Comparison of ENCODE assay signal across 1 cellular context in genomic region chr20:37393196-37393862, GRCh38.
TF ChIP-seq lines count a peak whose summit lies in the region.

No MANE protein-coding gene starts in this region.

TF ChIP-seq in liver, 16 proteins besides CTCF, POLR2A, EP300 and RAD21 (continued from another document):
- TF ChIP-seq, protein P1, sequence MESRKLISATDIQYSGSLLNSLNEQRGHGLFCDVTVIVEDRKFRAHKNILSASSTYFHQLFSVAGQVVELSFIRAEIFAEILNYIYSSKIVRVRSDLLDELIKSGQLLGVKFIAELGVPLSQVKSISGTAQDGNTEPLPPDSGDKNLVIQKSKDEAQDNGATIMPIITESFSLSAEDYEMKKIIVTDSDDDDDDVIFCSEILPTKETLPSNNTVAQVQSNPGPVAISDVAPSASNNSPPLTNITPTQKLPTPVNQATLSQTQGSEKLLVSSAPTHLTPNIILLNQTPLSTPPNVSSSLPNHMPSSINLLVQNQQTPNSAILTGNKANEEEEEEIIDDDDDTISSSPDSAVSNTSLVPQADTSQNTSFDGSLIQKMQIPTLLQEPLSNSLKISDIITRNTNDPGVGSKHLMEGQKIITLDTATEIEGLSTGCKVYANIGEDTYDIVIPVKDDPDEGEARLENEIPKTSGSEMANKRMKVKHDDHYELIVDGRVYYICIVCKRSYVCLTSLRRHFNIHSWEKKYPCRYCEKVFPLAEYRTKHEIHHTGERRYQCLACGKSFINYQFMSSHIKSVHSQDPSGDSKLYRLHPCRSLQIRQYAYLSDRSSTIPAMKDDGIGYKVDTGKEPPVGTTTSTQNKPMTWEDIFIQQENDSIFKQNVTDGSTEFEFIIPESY (IDR thresholded peaks at IDR 0.05): no peak
